Comparison of ENCODE assay signal across 8 cellular contexts in genomic region chr12:3728686-3729085, GRCh38. TPM values are rescaled to one million over a fixed set of nuclear protein-coding genes. Genes with fewer than 3 reads are reported as not detected.
DNase-seq lines count a peak whose midpoint lies in the region; ATAC-seq and TF ChIP-seq lines count a peak whose summit lies in the region.

No MANE protein-coding gene starts in this region.

- no peaks in the 10 kb centered on the region for H3K9me3 Mint-ChIP-seq in CD8-positive, alpha-beta T cell

- no peak for TF ChIP-seq CTCF in CD8-positive, alpha-beta T cell (IDR thresholded peaks at IDR 0.05)
- TF ChIP-seq CTCF in left lung (IDR thresholded peaks at IDR 0.05) (no peak), GM13976 (IDR thresholded peaks at IDR 0.05; ENCODE audit: borderline replicate concordance, control extremely low read depth, extremely low read depth, insufficient read depth, missing control alignments) (no peak)

- peaks cover 35% of the 10 kb centered on the region for H3K4me1 Mint-ChIP-seq in CD8-positive, alpha-beta T cell (ENCODE audit: low read depth)

- peak; percentile 47 for ATAC-seq in CD8-positive, alpha-beta T cell
- peak; percentile 42 for ATAC-seq in left lung

- no peaks in the 10 kb centered on the region for H3K9me3 ChIP-seq in CD8-positive, alpha-beta T cell (ENCODE audit: low read length)
- no peaks in the 10 kb centered on the region for H3K9me3 ChIP-seq in left lung

- peaks cover 74% of the 10 kb centered on the region for H3K36me3 Mint-ChIP-seq in CD8-positive, alpha-beta T cell

- no peaks in the 10 kb centered on the region for H3K27me3 Mint-ChIP-seq in CD8-positive, alpha-beta T cell (ENCODE audit: low read depth)

- no peaks in the 10 kb centered on the region for H3K27me3 ChIP-seq in CD8-positive, alpha-beta T cell (ENCODE audit: insufficient read depth, low read length)
- H3K27me3 ChIP-seq in left lung = no peaks in the 10 kb centered on the region

- DNase-seq in CD8-positive, alpha-beta T cell = peak in 2 of 7 experiments; percentile 16 to 58
- peak; percentile 85 for DNase-seq in H4 (ENCODE audit: low spot score)
- DNase-seq in NOMO-1 (lab: John Stamatoyannopoulos, UW; ENCODE audit: unreplicated experiment in 2 of 2) = peak; percentile 87 to 96
- DNase-seq in left lung = no peak
- DNase-seq in NCI-H526 (lab: John Stamatoyannopoulos, UW) = no peak
- no peak for DNase-seq in GM13976 (ENCODE audit: low spot score)
- no peak for DNase-seq in NCI-H187 treated with DMSO at 0.1 percent for 48 hours (lab: John Stamatoyannopoulos, UW)
- DNase-seq in A172 (ENCODE audit: low spot score) = no peak

- peaks cover 19% of the 10 kb centered on the region for H3K36me3 ChIP-seq in CD8-positive, alpha-beta T cell (ENCODE audit: insufficient read depth, low read length)
- H3K36me3 ChIP-seq in left lung = peaks cover 0 to 11% of the 10 kb centered on the region in 2 donors

- intact Hi-C loops in CD8-positive, alpha-beta T cell (cut with DNase I, micrococcal nuclease) = loop anchor here (1.0 to 2.0 kb wide), 3 partner anchors 16 to 24 kb away; partner anchors contain the start of gene CRACR2A (in 1 of the 2)
- intact Hi-C loops in left lung (cut with DNase I) = no loop called here

- peaks cover 34% of the 10 kb centered on the region for H3K4me1 ChIP-seq in CD8-positive, alpha-beta T cell (ENCODE audit: insufficient read depth, low read length)
- H3K4me1 ChIP-seq in left lung = peaks cover 0 to 35% of the 10 kb centered on the region in 2 donors

- CTCF ChIA-PET in CD8-positive, alpha-beta T cell (lab: Charles Lee) = interaction anchor here (0.9 to 3.1 kb wide), 5 partner anchors 15 to 429 kb away, joined by 3 to 8 read pairs (median 6); partner anchors contain the start of gene CRACR2A

- in situ Hi-C loops in GM13976 (cut with MboI; ENCODE audit: low sequenced_read_pairs, unreplicated experiment) = no loop called here

- peak overlapping the region; percentile 37 for H3K27ac ChIP-seq in CD8-positive, alpha-beta T cell (ENCODE audit: low read depth, low read length)
- H3K27ac ChIP-seq in left lung = peak overlapping the region in 1 of 2 donors; percentile 84

- H3K4me3 ChIP-seq in CD8-positive, alpha-beta T cell (ENCODE audit: low read depth, low read length) = no peak overlapping the region
- H3K4me3 ChIP-seq in left lung = no peak overlapping the region

- POLR2A ChIA-PET in CD8-positive, alpha-beta T cell (lab: Charles Lee) = interaction anchor here (0.8 to 2.3 kb wide), 3 partner anchors 17 to 26 kb away, joined by 3 to 8 read pairs (median 6); partner anchors contain the start of gene CRACR2A

- no peak overlapping the region for H3K4me3 Mint-ChIP-seq in CD8-positive, alpha-beta T cell

- H3K27ac Mint-ChIP-seq in CD8-positive, alpha-beta T cell = peak overlapping the region; percentile 89

RNA-seq across cellular contexts. Expression of gene CRACR2A, which starts 24.2 kb away (rescaled TPM):
- total RNA-seq in CD8-positive, alpha-beta T cell = 10 to 100 TPM; 17.9 TPM
- 0.10 and 0.16 TPM in 2 replicates for total RNA-seq in H4 (2014; rRNA removed; shearing (Covaris generic))
- 1 to 10 TPM; 3.6 to 6.5 TPM for total RNA-seq in left lung
- not detected in 2 replicates for total RNA-seq in A172 (2014; rRNA removed; shearing (Covaris generic))

Comparison
In these comparisons a context has a peak if more than half of its experiments do, and no peak if none do; other contexts are left out.
1. DNase-seq: peak in H4 (single experiment) and NOMO-1 (2 of 2); none in left lung (0 of 2), NCI-H526 (0 of 2), GM13976 (single experiment), NCI-H187 treated with DMSO at 0.1 percent for 48 hours (single experiment) and A172 (single experiment).
2. intact Hi-C loops: an anchor here in CD8-positive, alpha-beta T cell (1.0 to 2.0 kb wide); none called in left lung.